ENCODE assay signal across 2 cellular contexts in genomic region chr16:84453061-84453752, GRCh38.
TF ChIP-seq lines count a peak whose summit lies in the region.

No MANE protein-coding gene starts in this region.

TF ChIP-seq in SK-N-SH, 30 proteins besides CTCF, POLR2A, EP300 and RAD21:
- TF ChIP-seq REST (IDR thresholded peaks at IDR 0.05; ENCODE audit: low read depth, low read length) (no peak), RFX5 (IDR thresholded peaks at IDR 0.05; ENCODE audit: low read length) (peak; percentile 76), FOSL2 (IDR thresholded peaks at IDR 0.05; ENCODE audit: borderline replicate concordance, low read depth) (no peak), GABPA (IDR thresholded peaks at IDR 0.05; ENCODE audit: low read depth) (no peak)

TF ChIP-seq in SK-N-SH treated with all-trans-retinoic acid at 6 μM for 48 hours, 23 proteins besides CTCF, POLR2A, EP300 and RAD21 (continued from another document):
- no peak for TF ChIP-seq TSHZ2 (CRISPR knock-in tag; IDR thresholded peaks at IDR 0.05)
- no peak for TF ChIP-seq TOX (CRISPR knock-in tag; IDR thresholded peaks at IDR 0.05; ENCODE audit: borderline replicate concordance)
- no peak for TF ChIP-seq ARNTL (CRISPR knock-in tag; IDR thresholded peaks at IDR 0.05; ENCODE audit: borderline replicate concordance, low read depth)
